Comparison of ENCODE assay signal across 20 cellular contexts in genomic region chr7:100598425-100598824, GRCh38. TPM values are rescaled to one million over a fixed set of nuclear protein-coding genes. Genes with fewer than 3 reads are reported as not detected.
A peak's percentile ranks its signal among the peaks of the same experiment; 100 is the strongest.
DNase-seq lines count a peak whose midpoint lies in the region; ATAC-seq, FAIRE-seq and TF ChIP-seq lines count a peak whose summit lies in the region.
"Had no signal": no experiment of that assay in that cellular context is flagged by ENCODE, and none has a peak within 500 bp of the region (broad histone marks: within the 10 kb centered on the region; RNA-seq: fewer than 3 reads in every experiment).

No MANE protein-coding gene starts in this region.

- peak; percentile 30 for DNase-seq in activated CD4-positive, alpha-beta memory T cell treated with anti-CD3 and anti-CD28 coated beads, Interleukin-2, amount 10 ng/mL, durations not matched to agents 7 days and 5 days
- DNase-seq in activated CD4-positive, alpha-beta memory T cell treated with anti-CD3 and anti-CD28 coated beads for 36 hours: no peak
- peak; percentile 79 for DNase-seq in MV-4-11 (lab: John Stamatoyannopoulos, UW)
- DNase-seq in K562 (ENCODE audit: extremely low read depth in 1 of 4, low spot score in 3 of 4): no peak
- peak; percentile 90 for DNase-seq in osteoblast (ENCODE audit: insufficient read length, low spot score, missing footprints)
- DNase-seq in NCI-H1930 (lab: John Stamatoyannopoulos, UW): no peak
- DNase-seq in SW 1271 (lab: John Stamatoyannopoulos, UW): no peak
- no peak for DNase-seq in ecto neural progenitor cell (ENCODE audit: low spot score)
- DNase-seq: activated T-cell treated with anti-CD3 and anti-CD28 coated beads, Interleukin-2, amount 50 U/mL, for 48 hours; DMS153; HCEC 1CT; mesendoderm; NCI-H2029; NK-92 treated with Interleukin-12 subunit alpha and Interleukin-12 subunit beta, amount 100 ng/mL, for 24 hours; stimulated activated CD4-positive, alpha-beta T cell treated with anti-CD3 and anti-CD28 coated beads, Interleukin-4, amount 100 ng/mL, for 4 hours had no signal

- TF ChIP-seq CTCF in K562 (IDR thresholded peaks at IDR 0.05 in 2 of 3, conservative IDR thresholded peaks at IDR 0.05 in 1 of 3; ENCODE audit: insufficient read depth in 2 of 3, low read depth in 1 of 3, low read length in 3 of 3): no peak
- no peak for TF ChIP-seq CTCF in osteoblast (IDR thresholded peaks at IDR 0.05; ENCODE audit: extremely low read depth, low read depth, low read length)

- peak; percentile 37 for FAIRE-seq in K562 (lab: Jason Lieb, UNC)
- FAIRE-seq: frontal cortex had no signal

- CTCF ChIA-PET in activated CD4-positive, alpha-beta memory T cell treated with anti-CD3 and anti-CD28 coated beads, Interleukin-2, amount 10 ng/mL, durations not matched to agents 7 days and 5 days (lab: Charles Lee): interaction anchor here (1.4 kb wide), 1 partner anchor 10 kb away, joined by 4 read pairs; no protein-coding TSS in a partner anchor
- CTCF ChIA-PET in activated CD4-positive, alpha-beta memory T cell treated with anti-CD3 and anti-CD28 coated beads for 36 hours (lab: Charles Lee): interaction anchor here (1.2 kb wide), 1 partner anchor 107 kb away, joined by 3 read pairs; the partner anchor contains the start of gene POP7
- CTCF ChIA-PET in K562 (lab: Yijun Ruan, JAX; ENCODE audit: low intra/inter-chr PET ratio): no interaction called here

- intact Hi-C loops in activated CD4-positive, alpha-beta memory T cell treated with anti-CD3 and anti-CD28 coated beads for 36 hours (cut with micrococcal nuclease): no loop called here
- intact Hi-C loops in K562 (cut with micrococcal nuclease): no loop called here

- H3K9me3 Mint-ChIP-seq in activated CD4-positive, alpha-beta memory T cell treated with anti-CD3 and anti-CD28 coated beads, Interleukin-2, amount 10 ng/mL, durations not matched to agents 7 days and 5 days: no peaks in the 10 kb centered on the region
- H3K9me3 Mint-ChIP-seq in activated CD4-positive, alpha-beta memory T cell treated with anti-CD3 and anti-CD28 coated beads for 36 hours: no peaks in the 10 kb centered on the region
- H3K9me3 Mint-ChIP-seq: natural killer cell treated with Interleukin-12 subunit alpha and Interleukin-12 subunit beta and Interleukin-15 and Interleukin-18, amount 100 ng/mL, for 72 hours had no signal

- no peak overlapping the region for H3K4me3 ChIP-seq in K562
- no peak overlapping the region for H3K4me3 ChIP-seq in osteoblast (ENCODE audit: insufficient read depth, low read length)
- H3K4me3 ChIP-seq: vagina had no signal

- H2AFZ ChIP-seq in K562 (ENCODE audit: low read depth, low read length): peak overlapping the region; percentile 75
- H2AFZ ChIP-seq in osteoblast (ENCODE audit: low read length): peak overlapping the region; percentile 84

- no peaks in the 10 kb centered on the region for H4K20me1 ChIP-seq in K562 (replicated peaks; ENCODE audit: control insufficient read depth, insufficient read depth, low read length)
- no peaks in the 10 kb centered on the region for H4K20me1 ChIP-seq in osteoblast (ENCODE audit: insufficient read depth, low read length)

- no peaks in the 10 kb centered on the region for H3K36me3 Mint-ChIP-seq in activated CD4-positive, alpha-beta memory T cell treated with anti-CD3 and anti-CD28 coated beads, Interleukin-2, amount 10 ng/mL, durations not matched to agents 7 days and 5 days (ENCODE audit: low read depth)
- no peaks in the 10 kb centered on the region for H3K36me3 Mint-ChIP-seq in activated CD4-positive, alpha-beta memory T cell treated with anti-CD3 and anti-CD28 coated beads for 36 hours
- H3K36me3 Mint-ChIP-seq: CD14-positive monocyte; natural killer cell treated with Interleukin-12 subunit alpha and Interleukin-12 subunit beta and Interleukin-15 and Interleukin-18, amount 100 ng/mL, for 72 hours had no signal

- peaks cover 18% of the 10 kb centered on the region for H3K4me1 Mint-ChIP-seq in activated CD4-positive, alpha-beta memory T cell treated with anti-CD3 and anti-CD28 coated beads, Interleukin-2, amount 10 ng/mL, durations not matched to agents 7 days and 5 days
- peaks cover 3% of the 10 kb centered on the region for H3K4me1 Mint-ChIP-seq in activated CD4-positive, alpha-beta memory T cell treated with anti-CD3 and anti-CD28 coated beads for 36 hours (ENCODE audit: low read depth)

- POLR2A ChIA-PET in activated CD4-positive, alpha-beta memory T cell treated with anti-CD3 and anti-CD28 coated beads, Interleukin-2, amount 10 ng/mL, durations not matched to agents 7 days and 5 days (lab: Charles Lee): interaction anchor here (1.0 to 6.7 kb wide), 6 partner anchors 11 to 56 kb away, joined by 3 to 48 read pairs (median 6); partner anchors contain the start of genes FBXO24, LRCH4 and MOSPD3
- POLR2A ChIA-PET in activated CD4-positive, alpha-beta memory T cell treated with anti-CD3 and anti-CD28 coated beads for 36 hours (lab: Charles Lee): no interaction called here
- POLR2A ChIA-PET in K562 (lab: Yijun Ruan, JAX): interaction anchor here (1.0 to 1.3 kb wide), 2 partner anchors 12 to 14 kb away, joined by 3 read pairs; partner anchors contain the start of gene MOSPD3

- no peak overlapping the region for H3K4me2 ChIP-seq in K562 (ENCODE audit: insufficient read depth, low read length)
- H3K4me2 ChIP-seq in osteoblast (ENCODE audit: insufficient read depth, low read length): no peak overlapping the region

- in situ Hi-C loops in K562 (cut with MboI): no loop called here

- peaks cover 19 to 35% of the 10 kb centered on the region in 2 experiments for H3K4me1 ChIP-seq in K562 (replicated peaks in 1 of 2; ENCODE audit: control insufficient read depth in 2 of 2, insufficient read depth in 2 of 2, low read length in 2 of 2)
- H3K4me1 ChIP-seq in osteoblast (ENCODE audit: insufficient read depth, low read length): peaks cover 27% of the 10 kb centered on the region

- ATAC-seq in K562: no peak
- ATAC-seq: natural killer cell treated with Interleukin-12 subunit alpha and Interleukin-12 subunit beta and Interleukin-15 and Interleukin-18, amount 100 ng/mL, for 72 hours had no signal

- H3K27ac ChIP-seq in K562 (ENCODE audit: extremely low read depth, low read depth, low read length) (peak overlapping the region; percentile 33; the same call in 1 of the 3 replicates), osteoblast (ENCODE audit: low read depth, low read length) (no peak overlapping the region)
- H3K27ac ChIP-seq: vagina had no signal

- H3K27me3 ChIP-seq in K562 (ENCODE audit: control insufficient read depth in 2 of 2, insufficient read depth in 2 of 2, low read length in 2 of 2): no peaks in the 10 kb centered on the region
- no peaks in the 10 kb centered on the region for H3K27me3 ChIP-seq in osteoblast (ENCODE audit: insufficient read depth, low read length)
- H3K27me3 ChIP-seq: vagina had no signal

- H3K9me1 ChIP-seq in K562 (ENCODE audit: control insufficient read depth, insufficient read depth, low read length): peaks cover 5% of the 10 kb centered on the region

- H3K27ac Mint-ChIP-seq in activated CD4-positive, alpha-beta memory T cell treated with anti-CD3 and anti-CD28 coated beads, Interleukin-2, amount 10 ng/mL, durations not matched to agents 7 days and 5 days: peak overlapping the region; percentile 27
- H3K27ac Mint-ChIP-seq in activated CD4-positive, alpha-beta memory T cell treated with anti-CD3 and anti-CD28 coated beads for 36 hours: no peak overlapping the region

- no TSS peak for BruUV-seq in K562 (replicated peaks; lab: Mats Ljungman, UMichigan)

- TF ChIP-seq RAD21 in K562 (CRISPR knock-in tag; conservative IDR thresholded peaks at IDR 0.05 in 1 of 2, IDR thresholded peaks at IDR 0.05 in 1 of 2): no peak

- peak overlapping the region in 1 of 2 experiments; percentile 77; a peak in 1 of 4 replicates for H3K9ac ChIP-seq in K562 (ENCODE audit: insufficient read depth in 1 of 2, low read depth in 2 of 2, low read length in 2 of 2)

- H3K27me3 Mint-ChIP-seq in activated CD4-positive, alpha-beta memory T cell treated with anti-CD3 and anti-CD28 coated beads, Interleukin-2, amount 10 ng/mL, durations not matched to agents 7 days and 5 days: peaks cover 4% of the 10 kb centered on the region
- no peaks in the 10 kb centered on the region for H3K27me3 Mint-ChIP-seq in activated CD4-positive, alpha-beta memory T cell treated with anti-CD3 and anti-CD28 coated beads for 36 hours
- H3K27me3 Mint-ChIP-seq: natural killer cell treated with Interleukin-12 subunit alpha and Interleukin-12 subunit beta and Interleukin-15 and Interleukin-18, amount 100 ng/mL, for 72 hours had no signal

- no peaks in the 10 kb centered on the region for H3K79me2 ChIP-seq in K562 (ENCODE audit: control insufficient read depth, insufficient read depth, low read length)
- peaks cover 11% of the 10 kb centered on the region for H3K79me2 ChIP-seq in osteoblast (ENCODE audit: insufficient read depth, low read length)

- WGBS in K562 (ENCODE audit: insufficient coverage, low coverage, missing lambda C conversion rate): 60% methylated on average over 4 of the region's 4 CpGs

- no peaks in the 10 kb centered on the region for H3K36me3 ChIP-seq in K562 (ENCODE audit: control insufficient read depth, insufficient read depth, low read length)
- no peaks in the 10 kb centered on the region for H3K36me3 ChIP-seq in osteoblast (ENCODE audit: insufficient read depth, low read length)
- H3K36me3 ChIP-seq: vagina had no signal

- TF ChIP-seq EP300 in K562 (IDR thresholded peaks at IDR 0.05; ENCODE audit: low read length): no peak

- H3K9me3 ChIP-seq in K562 (replicated peaks; ENCODE audit: control insufficient read depth, insufficient read depth, low read depth, low read length) (no peaks in the 10 kb centered on the region), osteoblast (ENCODE audit: low read depth, low read length) (no peaks in the 10 kb centered on the region)
- H3K9me3 ChIP-seq: vagina had no signal

- no peak overlapping the region for H3K4me3 Mint-ChIP-seq in activated CD4-positive, alpha-beta memory T cell treated with anti-CD3 and anti-CD28 coated beads, Interleukin-2, amount 10 ng/mL, durations not matched to agents 7 days and 5 days
- no peak overlapping the region for H3K4me3 Mint-ChIP-seq in activated CD4-positive, alpha-beta memory T cell treated with anti-CD3 and anti-CD28 coated beads for 36 hours
- H3K4me3 Mint-ChIP-seq: natural killer cell treated with Interleukin-12 subunit alpha and Interleukin-12 subunit beta and Interleukin-15 and Interleukin-18, amount 100 ng/mL, for 72 hours had no signal

- TF ChIP-seq POLR2A in K562 (conservative IDR thresholded peaks at IDR 0.05): no peak

RNA-seq across cellular contexts. Expression of gene PCOLCE, which starts 3.7 kb away (rescaled TPM):
- total RNA-seq in activated CD4-positive, alpha-beta memory T cell treated with anti-CD3 and anti-CD28 coated beads, Interleukin-2, amount 10 ng/mL, durations not matched to agents 7 days and 5 days: 10 to 100 TPM; 16.0 to 18.7 TPM
- total RNA-seq in activated CD4-positive, alpha-beta memory T cell treated with anti-CD3 and anti-CD28 coated beads for 36 hours: 10 to 100 TPM in 1 of 2 experiments, 1 to 10 TPM in 1; 9.2 to 11.0 TPM
- 11.5 and 28.7 TPM in 2 replicates for total RNA-seq in K562 (2011; cell fraction: chromatin; rRNA removed; ENCODE audit: low replicate concordance)
- 29.5 and 34.2 TPM in 2 replicates for total RNA-seq in K562 (2011; cell fraction: nucleolus; rRNA removed)
- total RNA-seq in K562 (2011; cell fraction: nucleoplasm; rRNA removed): 23.0 and 24.9 TPM in 2 replicates
- total RNA-seq in K562 (2014; rRNA removed): 13.5 and 14.1 TPM in 2 replicates
- total RNA-seq in K562 (2014; rRNA removed; fragmentation: Illumina TruSeq; extraction: Trizol): 3.8 and 4.5 TPM in 2 replicates
- 8.9 and 10.0 TPM in 2 replicates for total RNA-seq in K562 (2015; rRNA removed; fragmentation: Illumina TruSeq; extraction: Trizol)
- total RNA-seq in K562 (2021): 32.4 and 33.9 TPM in 2 replicates
- polyA plus RNA-seq in K562 (2011; rRNA removed): 5.0 and 11.8 TPM in 2 replicates
- polyA plus RNA-seq in K562 (2011; cell fraction: cytosol; rRNA removed): 9.0 and 11.0 TPM in 2 replicates
- polyA plus RNA-seq in K562 (2011; cell fraction: nucleus; rRNA removed): 59.3 and 94.1 TPM in 2 replicates
- polyA plus RNA-seq in K562 (2012): 21.8 and 34.6 TPM in 2 replicates
- 30.4 and 31.8 TPM in 2 replicates for polyA plus RNA-seq in K562 (2014; fragmentation: Illumina TruSeq; extraction: Trizol)
- 1 to 10 TPM; 5.2 to 5.4 TPM for polyA plus RNA-seq in K562 (2014; fragmentation: Nextera tagmentation; extraction: Ambion mirVana)
- polyA plus RNA-seq in K562 (2014; rRNA removed): 28.0 and 28.6 TPM in 2 replicates
- polyA minus RNA-seq in K562 (2011; rRNA and poly(A)+ RNA removed): 1.6 and 2.0 TPM in 2 replicates
- polyA minus RNA-seq in K562 (2011; cell fraction: cytosol; rRNA and poly(A)+ RNA removed): 5.7 and 10.1 TPM in 2 replicates
- polyA minus RNA-seq in K562 (2011; cell fraction: nucleus; rRNA and poly(A)+ RNA removed): 7.3 and 10.7 TPM in 2 replicates
- 231 and 259 TPM in 2 replicates for total RNA-seq in osteoblast

RNA-seq across cellular contexts. Expression of gene FBXO24, which starts 12.3 kb away (rescaled TPM):
- total RNA-seq in activated CD4-positive, alpha-beta memory T cell treated with anti-CD3 and anti-CD28 coated beads, Interleukin-2, amount 10 ng/mL, durations not matched to agents 7 days and 5 days: 1 to 10 TPM; 1.8 to 2.7 TPM
- total RNA-seq in activated CD4-positive, alpha-beta memory T cell treated with anti-CD3 and anti-CD28 coated beads for 36 hours: 1 to 10 TPM; 2.2 to 2.6 TPM
- 1.5 and 2.7 TPM in 2 replicates for total RNA-seq in K562 (2011; cell fraction: chromatin; rRNA removed; ENCODE audit: low replicate concordance)
- 1.6 and 2.0 TPM in 2 replicates for total RNA-seq in K562 (2011; cell fraction: nucleolus; rRNA removed)
- 1.1 and 2.1 TPM in 2 replicates for total RNA-seq in K562 (2011; cell fraction: nucleoplasm; rRNA removed)
- total RNA-seq in K562 (2014; rRNA removed): 0.50 and 1.4 TPM in 2 replicates
- total RNA-seq in K562 (2014; rRNA removed; fragmentation: Illumina TruSeq; extraction: Trizol): 0.10 and 0.33 TPM in 2 replicates
- total RNA-seq in K562 (2015; rRNA removed; fragmentation: Illumina TruSeq; extraction: Trizol): 0.49 and 0.51 TPM in 2 replicates
- 0.94 and 0.95 TPM in 2 replicates for total RNA-seq in K562 (2021)
- polyA plus RNA-seq in K562 (2011; rRNA removed): 0.50 and 0.57 TPM in 2 replicates
- polyA plus RNA-seq in K562 (2011; cell fraction: cytosol; rRNA removed): 0.86 and 1.00 TPM in 2 replicates
- polyA plus RNA-seq in K562 (2011; cell fraction: nucleus; rRNA removed): 2.1 and 3.5 TPM in 2 replicates
- polyA plus RNA-seq in K562 (2012): 0.52 and 1.0 TPM in 2 replicates
- 0.42 and 0.80 TPM in 2 replicates for polyA plus RNA-seq in K562 (2014; fragmentation: Illumina TruSeq; extraction: Trizol)
- polyA plus RNA-seq in K562 (2014; fragmentation: Nextera tagmentation; extraction: Ambion mirVana): under 1 TPM; 0.17 to 0.27 TPM
- 0.73 and 1.3 TPM in 2 replicates for polyA plus RNA-seq in K562 (2014; rRNA removed)
- polyA minus RNA-seq in K562 (2011; rRNA and poly(A)+ RNA removed): 0.51 and 0.84 TPM in 2 replicates
- polyA minus RNA-seq in K562 (2011; cell fraction: cytosol; rRNA and poly(A)+ RNA removed): 0.67 TPM in 1 of 2 replicates, not detected in the other
- 0.67 and 0.78 TPM in 2 replicates for polyA minus RNA-seq in K562 (2011; cell fraction: nucleus; rRNA and poly(A)+ RNA removed)
- total RNA-seq in osteoblast: under 0.01 and 0.36 TPM in 2 replicates

RNA-seq across cellular contexts. Expression of gene LRCH4, which starts 12.5 kb away (rescaled TPM):
- 100 to 1,000 TPM; 199 to 204 TPM for total RNA-seq in activated CD4-positive, alpha-beta memory T cell treated with anti-CD3 and anti-CD28 coated beads, Interleukin-2, amount 10 ng/mL, durations not matched to agents 7 days and 5 days
- 10 to 100 TPM; 93.4 to 97.7 TPM for total RNA-seq in activated CD4-positive, alpha-beta memory T cell treated with anti-CD3 and anti-CD28 coated beads for 36 hours
- total RNA-seq in K562 (2011; cell fraction: chromatin; rRNA removed; ENCODE audit: low replicate concordance): 117 and 377 TPM in 2 replicates
- total RNA-seq in K562 (2011; cell fraction: nucleolus; rRNA removed): 224 and 228 TPM in 2 replicates
- 133 and 136 TPM in 2 replicates for total RNA-seq in K562 (2011; cell fraction: nucleoplasm; rRNA removed)
- total RNA-seq in K562 (2014; rRNA removed) (15.0 and 33.7 TPM in 2 replicates), K562 (2014; rRNA removed; fragmentation: Illumina TruSeq; extraction: Trizol) (3.3 and 6.0 TPM in 2 replicates), K562 (2015; rRNA removed; fragmentation: Illumina TruSeq; extraction: Trizol) (15.0 and 17.2 TPM in 2 replicates), K562 (2021) (56.0 and 63.3 TPM in 2 replicates), osteoblast (14.5 and 18.0 TPM in 2 replicates)
- polyA plus RNA-seq in K562 (2011; rRNA removed) (9.0 and 22.2 TPM in 2 replicates), K562 (2014; fragmentation: Illumina TruSeq; extraction: Trizol) (15.7 and 28.6 TPM in 2 replicates), K562 (2014; fragmentation: Nextera tagmentation; extraction: Ambion mirVana) (under 1 TPM; 0.06 to 0.25 TPM), K562 (2014; rRNA removed) (41.0 and 53.0 TPM in 2 replicates)
- 8.5 and 16.9 TPM in 2 replicates for polyA plus RNA-seq in K562 (2011; cell fraction: cytosol; rRNA removed)
- polyA plus RNA-seq in K562 (2011; cell fraction: nucleus; rRNA removed): 184 and 234 TPM in 2 replicates
- polyA plus RNA-seq in K562 (2012): 28.5 and 77.6 TPM in 2 replicates
- polyA minus RNA-seq in K562 (2011; rRNA and poly(A)+ RNA removed): 7.4 and 7.6 TPM in 2 replicates
- 25.4 and 28.8 TPM in 2 replicates for polyA minus RNA-seq in K562 (2011; cell fraction: cytosol; rRNA and poly(A)+ RNA removed)
- polyA minus RNA-seq in K562 (2011; cell fraction: nucleus; rRNA and poly(A)+ RNA removed): 61.5 and 71.8 TPM in 2 replicates

RNA-seq across cellular contexts. Expression of gene MOSPD3, which starts 13.9 kb away (rescaled TPM):
- total RNA-seq in activated CD4-positive, alpha-beta memory T cell treated with anti-CD3 and anti-CD28 coated beads, Interleukin-2, amount 10 ng/mL, durations not matched to agents 7 days and 5 days: 10 to 100 TPM; 47.2 to 53.3 TPM
- 10 to 100 TPM; 14.0 to 14.4 TPM for total RNA-seq in activated CD4-positive, alpha-beta memory T cell treated with anti-CD3 and anti-CD28 coated beads for 36 hours
- 7.4 and 17.6 TPM in 2 replicates for total RNA-seq in K562 (2011; cell fraction: chromatin; rRNA removed; ENCODE audit: low replicate concordance)
- 17.5 and 20.3 TPM in 2 replicates for total RNA-seq in K562 (2011; cell fraction: nucleolus; rRNA removed)
- total RNA-seq in K562 (2011; cell fraction: nucleoplasm; rRNA removed): 13.9 and 15.0 TPM in 2 replicates
- total RNA-seq in K562 (2014; rRNA removed): 7.3 and 18.3 TPM in 2 replicates
- total RNA-seq in K562 (2014; rRNA removed; fragmentation: Illumina TruSeq; extraction: Trizol): 3.4 and 4.3 TPM in 2 replicates
- total RNA-seq in K562 (2015; rRNA removed; fragmentation: Illumina TruSeq; extraction: Trizol): 5.8 and 6.9 TPM in 2 replicates
- total RNA-seq in K562 (2021): 29.0 and 32.1 TPM in 2 replicates
- polyA plus RNA-seq in K562 (2011; rRNA removed): 9.1 and 18.6 TPM in 2 replicates
- 8.8 and 23.5 TPM in 2 replicates for polyA plus RNA-seq in K562 (2011; cell fraction: cytosol; rRNA removed)
- 23.6 and 37.0 TPM in 2 replicates for polyA plus RNA-seq in K562 (2011; cell fraction: nucleus; rRNA removed)
- 26.6 and 27.6 TPM in 2 replicates for polyA plus RNA-seq in K562 (2012)
- 15.3 and 27.4 TPM in 2 replicates for polyA plus RNA-seq in K562 (2014; fragmentation: Illumina TruSeq; extraction: Trizol)
- polyA plus RNA-seq in K562 (2014; fragmentation: Nextera tagmentation; extraction: Ambion mirVana): 1 to 10 TPM; 1.4 to 2.6 TPM
- polyA plus RNA-seq in K562 (2014; rRNA removed): 14.1 and 15.0 TPM in 2 replicates
- polyA minus RNA-seq in K562 (2011; rRNA and poly(A)+ RNA removed): 2.5 and 3.4 TPM in 2 replicates
- 5.8 and 6.3 TPM in 2 replicates for polyA minus RNA-seq in K562 (2011; cell fraction: cytosol; rRNA and poly(A)+ RNA removed)
- polyA minus RNA-seq in K562 (2011; cell fraction: nucleus; rRNA and poly(A)+ RNA removed): 8.1 and 8.6 TPM in 2 replicates
- total RNA-seq in osteoblast: 5.1 and 7.1 TPM in 2 replicates

RNA-seq across cellular contexts. Expression of gene SAP25, which starts 24.7 kb away (rescaled TPM):
- 10 to 100 TPM; 29.1 to 30.0 TPM for total RNA-seq in activated CD4-positive, alpha-beta memory T cell treated with anti-CD3 and anti-CD28 coated beads, Interleukin-2, amount 10 ng/mL, durations not matched to agents 7 days and 5 days
- total RNA-seq in activated CD4-positive, alpha-beta memory T cell treated with anti-CD3 and anti-CD28 coated beads for 36 hours: 10 to 100 TPM in 1 of 2 experiments, 1 to 10 TPM in 1; 9.9 to 11.4 TPM
- 7.1 and 11.6 TPM in 2 replicates for total RNA-seq in K562 (2011; cell fraction: chromatin; rRNA removed; ENCODE audit: low replicate concordance)
- 13.0 and 18.8 TPM in 2 replicates for total RNA-seq in K562 (2011; cell fraction: nucleolus; rRNA removed)
- 5.2 and 5.7 TPM in 2 replicates for total RNA-seq in K562 (2011; cell fraction: nucleoplasm; rRNA removed)
- 1.3 and 1.8 TPM in 2 replicates for total RNA-seq in K562 (2014; rRNA removed)
- total RNA-seq in K562 (2014; rRNA removed; fragmentation: Illumina TruSeq; extraction: Trizol): 0.48 TPM in 1 of 2 replicates, not detected in the other
- 1.1 TPM in 2 replicates for total RNA-seq in K562 (2015; rRNA removed; fragmentation: Illumina TruSeq; extraction: Trizol)
- 3.2 and 5.3 TPM in 2 replicates for total RNA-seq in K562 (2021)
- polyA plus RNA-seq in K562 (2011; rRNA removed): 0.42 and 2.1 TPM in 2 replicates
- 0.96 and 3.5 TPM in 2 replicates for polyA plus RNA-seq in K562 (2011; cell fraction: cytosol; rRNA removed)
- 11.2 and 27.2 TPM in 2 replicates for polyA plus RNA-seq in K562 (2011; cell fraction: nucleus; rRNA removed)
- polyA plus RNA-seq in K562 (2012): 4.8 and 12.8 TPM in 2 replicates
- 0.48 and 2.8 TPM in 2 replicates for polyA plus RNA-seq in K562 (2014; fragmentation: Illumina TruSeq; extraction: Trizol)
- under 1 TPM; 0.13 to 0.14 TPM for polyA plus RNA-seq in K562 (2014; fragmentation: Nextera tagmentation; extraction: Ambion mirVana)
- 4.2 and 8.1 TPM in 2 replicates for polyA plus RNA-seq in K562 (2014; rRNA removed)
- not detected in 2 replicates for polyA minus RNA-seq in K562 (2011; rRNA and poly(A)+ RNA removed)
- not detected in 2 replicates for polyA minus RNA-seq in K562 (2011; cell fraction: cytosol; rRNA and poly(A)+ RNA removed)
- polyA minus RNA-seq in K562 (2011; cell fraction: nucleus; rRNA and poly(A)+ RNA removed): 2.0 and 3.4 TPM in 2 replicates
- not detected in 2 replicates for total RNA-seq in osteoblast
- total RNA-seq: cardiac septum, frontal cortex had no signal
- polyA plus RNA-seq: CD14-positive monocyte had no signal

Comparison
In these comparisons a context has a peak if more than half of its experiments do, and no peak if none do; other contexts are left out.
1. DNase-seq: peak in activated CD4-positive, alpha-beta memory T cell treated with anti-CD3 and anti-CD28 coated beads, Interleukin-2, amount 10 ng/mL, durations not matched to agents 7 days and 5 days (single experiment), MV-4-11 (single experiment) and osteoblast (single experiment); none in activated CD4-positive, alpha-beta memory T cell treated with anti-CD3 and anti-CD28 coated beads for 36 hours (single experiment), K562 (0 of 4), NCI-H1930 (0 of 2), SW 1271 (0 of 2) and ecto neural progenitor cell (single experiment).